ENCODE assay signal across 8 cellular contexts in genomic region chr15:91099616-91100560, GRCh38. TPM values are rescaled to one million over a fixed set of nuclear protein-coding genes. Genes with fewer than 3 reads are reported as not detected.
DNase-seq lines count a peak whose midpoint lies in the region; ATAC-seq and TF ChIP-seq lines count a peak whose summit lies in the region.

A gene with protein sequence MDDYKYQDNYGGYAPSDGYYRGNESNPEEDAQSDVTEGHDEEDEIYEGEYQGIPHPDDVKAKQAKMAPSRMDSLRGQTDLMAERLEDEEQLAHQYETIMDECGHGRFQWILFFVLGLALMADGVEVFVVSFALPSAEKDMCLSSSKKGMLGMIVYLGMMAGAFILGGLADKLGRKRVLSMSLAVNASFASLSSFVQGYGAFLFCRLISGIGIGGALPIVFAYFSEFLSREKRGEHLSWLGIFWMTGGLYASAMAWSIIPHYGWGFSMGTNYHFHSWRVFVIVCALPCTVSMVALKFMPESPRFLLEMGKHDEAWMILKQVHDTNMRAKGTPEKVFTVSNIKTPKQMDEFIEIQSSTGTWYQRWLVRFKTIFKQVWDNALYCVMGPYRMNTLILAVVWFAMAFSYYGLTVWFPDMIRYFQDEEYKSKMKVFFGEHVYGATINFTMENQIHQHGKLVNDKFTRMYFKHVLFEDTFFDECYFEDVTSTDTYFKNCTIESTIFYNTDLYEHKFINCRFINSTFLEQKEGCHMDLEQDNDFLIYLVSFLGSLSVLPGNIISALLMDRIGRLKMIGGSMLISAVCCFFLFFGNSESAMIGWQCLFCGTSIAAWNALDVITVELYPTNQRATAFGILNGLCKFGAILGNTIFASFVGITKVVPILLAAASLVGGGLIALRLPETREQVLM (plus strand): TSS chr15:91100257. CDS start chr15:91226264, 126,007 bp downstream.

- H3K4me1 ChIP-seq in right atrium auricular region (peaks cover 0 to 42% of the 10 kb centered on the region in 2 donors), rectal smooth muscle tissue (ENCODE audit: control insufficient read depth, insufficient read depth, low read length) (no peaks in the 10 kb centered on the region)

- H3K27ac Mint-ChIP-seq in activated naive CD8-positive, alpha-beta T cell treated with anti-CD3 and anti-CD28 coated beads, Interleukin-2, amount 10 ng/mL, durations not matched to agents 7 days and 5 days: no peak within 1 kb of the TSS

- H3K27ac ChIP-seq in right atrium auricular region: peak within 1 kb of the TSS in 1 of 2 donors; percentile 24
- no peak within 1 kb of the TSS for H3K27ac ChIP-seq in rectal smooth muscle tissue (ENCODE audit: low read depth, low read length)

- H3K9me3 ChIP-seq in right atrium auricular region: no peaks in the 10 kb centered on the region

- no peaks in the 10 kb centered on the region for H3K36me3 Mint-ChIP-seq in activated naive CD8-positive, alpha-beta T cell treated with anti-CD3 and anti-CD28 coated beads, Interleukin-2, amount 10 ng/mL, durations not matched to agents 7 days and 5 days

- H3K27me3 ChIP-seq in right atrium auricular region: no peaks in the 10 kb centered on the region
- H3K27me3 ChIP-seq in rectal smooth muscle tissue (ENCODE audit: control insufficient read depth, insufficient read depth, low read length): peaks cover 24% of the 10 kb centered on the region

- DNase-seq in RPMI8226 (peak; percentile 51), right atrium auricular region (ENCODE audit: low spot score) (no peak), SK-N-DZ (ENCODE audit: low spot score) (no peak)
- peak; percentile 77 for DNase-seq in activated naive CD8-positive, alpha-beta T cell treated with anti-CD3 and anti-CD28 coated beads, Interleukin-2, amount 10 ng/mL, durations not matched to agents 7 days and 5 days
- no peak for DNase-seq in NK-92 treated with Interleukin-12 subunit alpha and Interleukin-12 subunit beta, amount 100 ng/mL, for 24 hours (lab: John Stamatoyannopoulos, UW)

- H3K4me3 Mint-ChIP-seq in activated naive CD8-positive, alpha-beta T cell treated with anti-CD3 and anti-CD28 coated beads, Interleukin-2, amount 10 ng/mL, durations not matched to agents 7 days and 5 days: peak within 1 kb of the TSS; percentile 88

- peaks cover 12% of the 10 kb centered on the region for H3K4me1 Mint-ChIP-seq in activated naive CD8-positive, alpha-beta T cell treated with anti-CD3 and anti-CD28 coated beads, Interleukin-2, amount 10 ng/mL, durations not matched to agents 7 days and 5 days

- H3K36me3 ChIP-seq in right atrium auricular region: no peaks in the 10 kb centered on the region
- H3K36me3 ChIP-seq in rectal smooth muscle tissue (ENCODE audit: control insufficient read depth, insufficient read depth, low read length): no peaks in the 10 kb centered on the region

- TF ChIP-seq CTCF in GM12872 (IDR thresholded peaks at IDR 0.05; ENCODE audit: insufficient read depth, low read depth, low read length) (peak; percentile 32; the same call in 1 of the 3 replicates), right atrium auricular region (IDR thresholded peaks at IDR 0.05) (peak in 1 of 2 donors; percentile 42)

- H3K27me3 Mint-ChIP-seq in activated naive CD8-positive, alpha-beta T cell treated with anti-CD3 and anti-CD28 coated beads, Interleukin-2, amount 10 ng/mL, durations not matched to agents 7 days and 5 days: peaks cover 79% of the 10 kb centered on the region

- no peaks in the 10 kb centered on the region for H3K9me3 Mint-ChIP-seq in activated naive CD8-positive, alpha-beta T cell treated with anti-CD3 and anti-CD28 coated beads, Interleukin-2, amount 10 ng/mL, durations not matched to agents 7 days and 5 days

- POLR2A ChIA-PET in activated naive CD8-positive, alpha-beta T cell treated with anti-CD3 and anti-CD28 coated beads, Interleukin-2, amount 10 ng/mL, durations not matched to agents 7 days and 5 days (lab: Charles Lee): no interaction called here

- ATAC-seq in HG02885 (IDR thresholded peaks at IDR 0.05; ENCODE audit: poor library complexity, unreplicated experiment): peak; percentile 63
- ATAC-seq in activated naive CD8-positive, alpha-beta T cell treated with anti-CD3 and anti-CD28 coated beads, Interleukin-2, amount 10 ng/mL, durations not matched to agents 7 days and 5 days (ENCODE audit: low read depth): peak; percentile 91

- no peak within 1 kb of the TSS for H3K9ac ChIP-seq in rectal smooth muscle tissue (ENCODE audit: low read length)

- H3K4me3 ChIP-seq in right atrium auricular region: peak within 1 kb of the TSS; percentile 35 to 62
- H3K4me3 ChIP-seq in rectal smooth muscle tissue (ENCODE audit: low read length): peak within 1 kb of the TSS; percentile 52

RNA-seq across cellular contexts. Expression of the gene that starts here (rescaled TPM):
- total RNA-seq in activated naive CD8-positive, alpha-beta T cell treated with anti-CD3 and anti-CD28 coated beads, Interleukin-2, amount 10 ng/mL, durations not matched to agents 7 days and 5 days: under 1 TPM; 0.08 to 0.20 TPM
- total RNA-seq in right atrium auricular region: under 1 TPM; 0.24 to 0.56 TPM
- polyA plus RNA-seq in SK-N-DZ (2014; cell fraction: cytosol; rRNA removed): 0.13 and 0.32 TPM in 2 replicates
- not detected in 2 replicates for polyA plus RNA-seq in SK-N-DZ (2014; cell fraction: nucleus; rRNA removed)

Comparison
In these comparisons a context has a peak if more than half of its experiments do, and no peak if none do; other contexts are left out.
1. Peak in DNase-seq and ATAC-seq in activated naive CD8-positive, alpha-beta T cell treated with anti-CD3 and anti-CD28 coated beads, Interleukin-2, amount 10 ng/mL, durations not matched to agents 7 days and 5 days; RNA of the gene not detected or under 1 TPM.